Comparison of ENCODE assay signal across 12 cellular contexts in the genomic region with DNA sequence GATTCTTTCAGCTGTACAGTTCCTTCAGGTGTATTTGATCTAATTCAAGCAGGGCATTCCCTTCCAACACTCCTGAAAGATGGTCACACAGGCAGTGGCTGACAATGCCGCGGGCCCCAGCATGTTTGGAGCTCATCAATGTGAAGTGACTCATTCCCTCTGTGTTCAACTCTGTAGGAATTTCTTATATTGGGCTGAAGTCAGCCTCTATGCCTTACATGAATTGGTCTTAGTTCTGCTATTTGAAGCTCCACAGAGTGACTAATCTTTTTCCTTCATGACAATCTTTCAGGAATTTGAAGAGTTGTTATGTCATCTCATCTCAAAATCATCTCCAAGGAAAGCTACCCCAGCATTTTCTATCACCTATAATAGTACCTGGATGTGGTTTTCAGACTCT.
A peak's percentile ranks its signal among the peaks of the same experiment; 100 is the strongest.
DNase-seq lines count a peak whose midpoint lies in the region; ATAC-seq and TF ChIP-seq lines count a peak whose summit lies in the region.
"Had no signal": no experiment of that assay in that cellular context is flagged by ENCODE, and none has a peak within 500 bp of the region (broad histone marks: within the 10 kb centered on the region; RNA-seq: fewer than 3 reads in every experiment).

No MANE protein-coding gene starts in this region.

- H3K79me2 ChIP-seq in mammary epithelial cell (ENCODE audit: insufficient read depth, low read length) (no peaks in the 10 kb centered on the region), H9 (ENCODE audit: insufficient read depth, low read length) (no peaks in the 10 kb centered on the region)

- BruUV-seq in mammary epithelial cell (replicated peaks; lab: Mats Ljungman, UMichigan): no TSS peak

- no peak for TF ChIP-seq POLR2A in esophagus squamous epithelium (IDR thresholded peaks at IDR 0.05)

- H3K36me3 ChIP-seq in mammary epithelial cell (ENCODE audit: insufficient read depth, low read length): no peaks in the 10 kb centered on the region
- no peaks in the 10 kb centered on the region for H3K36me3 ChIP-seq in esophagus squamous epithelium
- H3K36me3 ChIP-seq: BLaER1, Peyer's patch had no signal

- H2BK15ac ChIP-seq in H9 (ENCODE audit: low read depth, low read length): no peak overlapping the region

- DNase-seq in AG09309 (ENCODE audit: low read depth) (peak; percentile 43), LHCN-M2 (ENCODE audit: low read depth) (peak; percentile 50), mammary epithelial cell (peak; percentile 89), kidney glomerular epithelial cell (lab: John Stamatoyannopoulos, UW) (peak; percentile 33), esophagus squamous epithelium (lab: John Stamatoyannopoulos, UW) (no peak), H9 (no peak)
- DNase-seq in activated naive CD4-positive, alpha-beta T cell treated with anti-CD3 and anti-CD28 coated beads, Interleukin-2, amount 50 U/mL, for 16 hours: no peak
- DNase-seq: activated CD8-positive, alpha-beta T cell treated with anti-CD3 and anti-CD28 coated beads, Interleukin-2, amount 10 ng/mL, durations not matched to agents 7 days and 5 days; activated gamma-delta T cell had no signal

- dilution Hi-C loops in mammary epithelial cell (cut with HindIII; ENCODE audit: low sequenced_read_pairs): no loop called here

- no peaks in the 10 kb centered on the region for H3K23me2 ChIP-seq in H9 (ENCODE audit: insufficient read length, low read depth, low read length, poor library complexity, severe bottlenecking)

- no peak overlapping the region for H2BK12ac ChIP-seq in H9 (ENCODE audit: insufficient read length, low read depth, low read length)

- CTCF ChIA-PET in mammary epithelial cell (lab: Charles Lee; ENCODE audit: low non-redundant PET): interaction anchor here (0.5 to 1.7 kb wide), 12 partner anchors 15 to 683 kb away, joined by 3 to 18 read pairs (median 4); partner anchors contain the start of gene TLN2

- H3K27ac Mint-ChIP-seq in H9: no peak overlapping the region
- H3K27ac Mint-ChIP-seq: activated CD8-positive, alpha-beta T cell treated with anti-CD3 and anti-CD28 coated beads, Interleukin-2, amount 10 ng/mL, durations not matched to agents 7 days and 5 days had no signal

- H3K27me3 Mint-ChIP-seq in H9 (ENCODE audit: low read depth): no peaks in the 10 kb centered on the region

- H3K23ac ChIP-seq in H9 (ENCODE audit: insufficient read length, low read depth, low read length): no peak overlapping the region

- H3K27ac ChIP-seq in mammary epithelial cell (ENCODE audit: insufficient read depth, low read depth, low read length): peak overlapping the region; percentile 22
- no peak overlapping the region for H3K27ac ChIP-seq in esophagus squamous epithelium
- no peak overlapping the region for H3K27ac ChIP-seq in H9 (ENCODE audit: insufficient read length, low read depth, low read length)
- H3K27ac ChIP-seq: Peyer's patch had no signal

- 0% methylated on average over 2 of the region's 2 CpGs for WGBS in mammary epithelial cell (ENCODE audit: low coverage, missing lambda C conversion rate)
- WGBS in esophagus squamous epithelium, 2 donors: 26 to 60% methylated on average over 2 of the region's 2 CpGs
- no CpG with 5 or more reads among the region's 2 CpGs for WGBS in H9 (ENCODE audit: extremely low coverage, insufficient read length, low lambda C conversion rate)

- H3K9ac ChIP-seq in mammary epithelial cell (ENCODE audit: insufficient read depth, low read length): no peak overlapping the region
- no peak overlapping the region for H3K9ac ChIP-seq in H9 (ENCODE audit: extremely low read depth, insufficient read length, low read length)

- H3K4ac ChIP-seq in H9 (ENCODE audit: low read depth, low read length): no peak overlapping the region

- no peak overlapping the region for H4K5ac ChIP-seq in H9 (ENCODE audit: insufficient read length, low read depth, low read length)

- H2AK5ac ChIP-seq in H9 (ENCODE audit: insufficient read length, low read length): no peak overlapping the region

- no peak for ATAC-seq in GM18870 (IDR thresholded peaks at IDR 0.05; ENCODE audit: unreplicated experiment)
- ATAC-seq: activated CD8-positive, alpha-beta T cell treated with anti-CD3 and anti-CD28 coated beads, Interleukin-2, amount 10 ng/mL, durations not matched to agents 7 days and 5 days had no signal

- no peak overlapping the region for H4K8ac ChIP-seq in H9 (replicated peaks; ENCODE audit: insufficient read length, low read depth, low read length)

- H2AFZ ChIP-seq in mammary epithelial cell (ENCODE audit: low read depth, low read length): no peak overlapping the region
- no peak overlapping the region for H2AFZ ChIP-seq in H9 (ENCODE audit: low read length)

- H3K4me1 ChIP-seq in mammary epithelial cell (ENCODE audit: insufficient read depth, low read length): peaks cover 12% of the 10 kb centered on the region
- H3K4me1 ChIP-seq in esophagus squamous epithelium: peaks cover 0 to 11% (median 7%) of the 10 kb centered on the region in 3 donors
- no peaks in the 10 kb centered on the region for H3K4me1 ChIP-seq in H9 (ENCODE audit: insufficient read depth, low read length)
- H3K4me1 ChIP-seq: Peyer's patch had no signal

- H3K27me3 ChIP-seq in mammary epithelial cell (ENCODE audit: insufficient read depth, low read length) (no peaks in the 10 kb centered on the region), esophagus squamous epithelium (peaks cover 0 to 7% (median 0%) of the 10 kb centered on the region in 4 donors), H9 (ENCODE audit: insufficient read depth, low read length) (no peaks in the 10 kb centered on the region)
- H3K27me3 ChIP-seq: BLaER1, Peyer's patch had no signal

- H3K18ac ChIP-seq in H9 (ENCODE audit: insufficient read length, low read depth, low read length): no peak overlapping the region

- no peak for TF ChIP-seq CTCF in AG09309 (IDR thresholded peaks at IDR 0.05; ENCODE audit: control insufficient read depth, insufficient read depth, low read depth, low read length, missing control alignments)
- TF ChIP-seq CTCF in mammary epithelial cell (conservative IDR thresholded peaks at IDR 0.05 in 1 of 2, IDR thresholded peaks at IDR 0.05 in 1 of 2; ENCODE audit: extremely low read depth in 1 of 2, insufficient read depth in 1 of 2, low read depth in 1 of 2, low read length in 2 of 2): no peak
- TF ChIP-seq CTCF in esophagus squamous epithelium (IDR thresholded peaks at IDR 0.05): no peak
- no peak for TF ChIP-seq CTCF in H9 (conservative IDR thresholded peaks at IDR 0.05)

- no peak overlapping the region for H2BK120ac ChIP-seq in H9 (ENCODE audit: low read depth, low read length, poor library complexity, severe bottlenecking)

- H4K20me1 ChIP-seq in mammary epithelial cell (ENCODE audit: insufficient read depth, low read length): no peaks in the 10 kb centered on the region
- H4K20me1 ChIP-seq in H9 (ENCODE audit: control insufficient read depth, insufficient read depth, insufficient read length): no peaks in the 10 kb centered on the region
- H4K20me1 ChIP-seq: BLaER1 had no signal

- H3T11ph ChIP-seq in H9 (ENCODE audit: low read length): no peak overlapping the region

- intact Hi-C loops in mammary epithelial cell (cut with micrococcal nuclease): loop anchor here (1.0 to 10.0 kb wide), 6 partner anchors 31 to 435 kb away; no protein-coding TSS in a partner anchor
- intact Hi-C loops in esophagus squamous epithelium (cut with DNase I): no loop called here

- no peak overlapping the region for H2BK5ac ChIP-seq in H9 (ENCODE audit: insufficient read length, low read length)

- H3K4me1 Mint-ChIP-seq in H9: peaks cover 4% of the 10 kb centered on the region in 2 experiments

- H3K4me3 ChIP-seq in AG09309 (ENCODE audit: control insufficient read depth, low read depth, low read length): no peak overlapping the region
- no peak overlapping the region for H3K4me3 ChIP-seq in mammary epithelial cell (replicated peaks in 1 of 3; ENCODE audit: insufficient read depth in 1 of 3, low read depth in 2 of 3, low read length in 3 of 3)
- H3K4me3 ChIP-seq in esophagus squamous epithelium: no peak overlapping the region
- H3K4me3 ChIP-seq: BLaER1, Peyer's patch had no signal

- in situ Hi-C loops in mammary epithelial cell (cut with MboI; ENCODE audit: low sequenced_read_pairs in 2 of 2): loop anchor here in 1 of 2 donors (25.0 kb wide), 1 partner anchor 445 kb away; no protein-coding TSS in a partner anchor

- peaks cover 0 to 5% (median 2%) of the 10 kb centered on the region in 3 experiments; a peak in 4 of 7 replicates for H3K36me3 Mint-ChIP-seq in H9 (ENCODE audit: insufficient read depth in 1 of 3, low read depth in 3 of 3)

- H3K56ac ChIP-seq in H9 (ENCODE audit: insufficient read length, low read depth, low read length): no peak overlapping the region

- no peak overlapping the region for H4K91ac ChIP-seq in H9 (ENCODE audit: insufficient read length, low read depth, low read length)

- H3K9me3 Mint-ChIP-seq in H9: peaks cover 3% of the 10 kb centered on the region in 2 experiments; a peak in 3 of 5 replicates

- no peak overlapping the region for H3K4me3 Mint-ChIP-seq in H9
- H3K4me3 Mint-ChIP-seq: activated CD8-positive, alpha-beta T cell treated with anti-CD3 and anti-CD28 coated beads, Interleukin-2, amount 10 ng/mL, durations not matched to agents 7 days and 5 days had no signal

- H3K9me3 ChIP-seq in mammary epithelial cell (replicated peaks; ENCODE audit: insufficient read depth, low read length) (peaks cover 5% of the 10 kb centered on the region), esophagus squamous epithelium (no peaks in the 10 kb centered on the region), H9 (ENCODE audit: control insufficient read depth, low read depth, low read length) (no peaks in the 10 kb centered on the region)
- H3K9me3 ChIP-seq: Peyer's patch had no signal

- no peak overlapping the region for H3K14ac ChIP-seq in H9 (ENCODE audit: insufficient read depth, low read length)

- no peak overlapping the region for H2BK20ac ChIP-seq in H9 (ENCODE audit: low read depth, low read length, poor library complexity, severe bottlenecking)

- no peaks in the 10 kb centered on the region for H3K79me1 ChIP-seq in H9 (ENCODE audit: insufficient read depth, low read depth, low read length, poor library complexity, severe bottlenecking)

- H3K4me2 ChIP-seq in mammary epithelial cell (ENCODE audit: insufficient read depth, low read depth, low read length) (peak overlapping the region; percentile 63), H9 (ENCODE audit: insufficient read depth, insufficient read length, low read length) (no peak overlapping the region)

Comparison
In these comparisons a context has a peak if more than half of its experiments do, and no peak if none do; other contexts are left out.
1. DNase-seq: peak in AG09309 (single experiment), LHCN-M2 (single experiment), mammary epithelial cell (single experiment) and kidney glomerular epithelial cell (single experiment); none in activated naive CD4-positive, alpha-beta T cell treated with anti-CD3 and anti-CD28 coated beads, Interleukin-2, amount 50 U/mL, for 16 hours (single experiment), esophagus squamous epithelium (single experiment) and H9 (single experiment).